Comparison of ENCODE assay signal across 26 cellular contexts in genomic region chr10:35182631-35183510, GRCh38.
"Had no signal": no experiment of that assay in that cellular context is flagged by ENCODE, and none has a peak within 500 bp of the region (broad histone marks: within the 10 kb centered on the region; RNA-seq: fewer than 3 reads in every experiment).

No MANE protein-coding gene starts in this region.

- H3K79me2 ChIP-seq: hepatocyte had no signal

- H3K9me3 Mint-ChIP-seq: activated CD4-positive, alpha-beta T cell treated with anti-CD3 and anti-CD28 coated beads, Interleukin-2, amount 10 ng/mL, durations not matched to agents 7 days and 5 days; activated CD8-positive, alpha-beta T cell treated with anti-CD3 and anti-CD28 coated beads for 36 hours; brain; dendritic cell treated with granulocyte-macrophage colony-stimulating factor and Interleukin-4, amounts not matched to agents 40 ng/mL and 50 ng/mL, for 4 days; nephron; stimulated activated naive B cell treated with anti-CD40 and anti-IgM and Interleukin-4, amounts not matched to agents 10 μg/mL and 1 μg/mL and 100 μg/mL, for 72 hours had no signal

- H3K27me3 Mint-ChIP-seq: activated CD4-positive, alpha-beta T cell treated with anti-CD3 and anti-CD28 coated beads, Interleukin-2, amount 10 ng/mL, durations not matched to agents 7 days and 5 days; activated CD8-positive, alpha-beta memory T cell treated with anti-CD3 and anti-CD28 coated beads, Interleukin-2, amount 10 ng/mL, durations not matched to agents 7 days and 5 days; activated CD8-positive, alpha-beta T cell treated with anti-CD3 and anti-CD28 coated beads for 36 hours; brain; dendritic cell treated with granulocyte-macrophage colony-stimulating factor and Interleukin-4, amounts not matched to agents 40 ng/mL and 50 ng/mL, for 4 days; stimulated activated naive B cell treated with anti-CD40 and anti-IgM and Interleukin-4, amounts not matched to agents 10 μg/mL and 1 μg/mL and 100 μg/mL, for 72 hours had no signal

- H2AFZ ChIP-seq: hepatocyte had no signal

- H3K27ac Mint-ChIP-seq: activated CD4-positive, alpha-beta T cell treated with anti-CD3 and anti-CD28 coated beads, Interleukin-2, amount 10 ng/mL, durations not matched to agents 7 days and 5 days; activated CD8-positive, alpha-beta memory T cell treated with anti-CD3 and anti-CD28 coated beads, Interleukin-2, amount 10 ng/mL, durations not matched to agents 7 days and 5 days; activated CD8-positive, alpha-beta T cell treated with anti-CD3 and anti-CD28 coated beads for 36 hours; nephron; stimulated activated naive B cell treated with anti-CD40 and anti-IgM and Interleukin-4, amounts not matched to agents 10 μg/mL and 1 μg/mL and 100 μg/mL, for 72 hours had no signal

- H3K4me1 ChIP-seq: foreskin keratinocyte, transverse colon, uterus had no signal

- H3K27me3 ChIP-seq: foreskin keratinocyte, hepatocyte, sigmoid colon, transverse colon, uterus had no signal

- H3K27ac ChIP-seq: foreskin keratinocyte, hepatocyte, transverse colon, uterus, WERI-Rb-1 had no signal

- H3K9me3 ChIP-seq: sigmoid colon, transverse colon, uterus had no signal

- H3K4me3 Mint-ChIP-seq: activated CD4-positive, alpha-beta T cell treated with anti-CD3 and anti-CD28 coated beads, Interleukin-2, amount 10 ng/mL, durations not matched to agents 7 days and 5 days; activated CD8-positive, alpha-beta memory T cell treated with anti-CD3 and anti-CD28 coated beads, Interleukin-2, amount 10 ng/mL, durations not matched to agents 7 days and 5 days; activated CD8-positive, alpha-beta T cell treated with anti-CD3 and anti-CD28 coated beads for 36 hours; brain; dendritic cell treated with granulocyte-macrophage colony-stimulating factor and Interleukin-4, amounts not matched to agents 40 ng/mL and 50 ng/mL, for 4 days; nephron; stimulated activated naive B cell treated with anti-CD40 and anti-IgM and Interleukin-4, amounts not matched to agents 10 μg/mL and 1 μg/mL and 100 μg/mL, for 72 hours had no signal

- H3K36me3 Mint-ChIP-seq: brain had no signal

- DNase-seq: activated CD4-positive, alpha-beta T cell treated with anti-CD3 and anti-CD28 coated beads, Interleukin-2, amount 10 ng/mL, durations not matched to agents 7 days and 5 days; activated CD4-positive, CD25-positive, alpha-beta regulatory T cell treated with anti-CD3 and anti-CD28 coated beads, Interleukin-2, amount 50 U/mL, for 72 hours; activated CD8-positive, alpha-beta memory T cell treated with anti-CD3 and anti-CD28 coated beads, Interleukin-2, amount 10 ng/mL, durations not matched to agents 7 days and 5 days; activated CD8-positive, alpha-beta T cell treated with anti-CD3 and anti-CD28 coated beads for 36 hours; activated effector memory CD4-positive, alpha-beta T cell treated with anti-CD3 and anti-CD28 coated beads, Interleukin-2, amount 50 U/mL, for 16 hours; activated naive CD4-positive, alpha-beta T cell treated with anti-CD3 and anti-CD28 coated beads, Interleukin-2, amount 50 U/mL, for 16 hours; activated T-cell treated with anti-CD3 and anti-CD28 coated beads for 4 hours; aorta; effector CD8-positive, alpha-beta T cell; foreskin keratinocyte; glutamatergic neuron; left ventricle myocardium superior; nucleus accumbens; posterior cingulate gyrus; sigmoid colon; stimulated activated CD4-positive, alpha-beta T cell treated with anti-CD3 and anti-CD28 coated beads, Interleukin-15, amount 100 ng/mL, for 24 hours; stimulated activated CD8-positive, alpha-beta memory T cell treated with anti-CD3 and anti-CD28 coated beads, Interleukin-4, amount 100 ng/mL, for 48 hours; stimulated activated naive B cell treated with anti-CD40 and anti-IgM and Interleukin-4, amounts not matched to agents 10 μg/mL and 1 μg/mL and 100 μg/mL, for 72 hours; transverse colon; uterus; WERI-Rb-1 had no signal

- H3K4me3 ChIP-seq: hepatocyte, sigmoid colon, smooth muscle cell, transverse colon, uterus had no signal

- H3K4me1 Mint-ChIP-seq: nephron had no signal

- H3K36me3 ChIP-seq: transverse colon, uterus, WERI-Rb-1 had no signal

- H3K4me2 ChIP-seq: hepatocyte, smooth muscle cell had no signal

- ATAC-seq: activated CD8-positive, alpha-beta memory T cell treated with anti-CD3 and anti-CD28 coated beads, Interleukin-2, amount 10 ng/mL, durations not matched to agents 7 days and 5 days; activated CD8-positive, alpha-beta T cell treated with anti-CD3 and anti-CD28 coated beads for 36 hours; foreskin keratinocyte; left ventricle myocardium superior; stimulated activated naive B cell treated with anti-CD40 and anti-IgM and Interleukin-4, amounts not matched to agents 10 μg/mL and 1 μg/mL and 100 μg/mL, for 72 hours had no signal
